Comparison of ENCODE assay signal across 1 cellular context in genomic region chr6:11218827-11219826, GRCh38.
TF ChIP-seq lines count a peak whose summit lies in the region.

No MANE protein-coding gene starts in this region.

TF ChIP-seq in IMR-90, 13 proteins besides CTCF, POLR2A, EP300 and RAD21:
- no peak for TF ChIP-seq SMC3 (IDR thresholded peaks at IDR 0.05; ENCODE audit: low read depth, low read length)
- TF ChIP-seq MAFK (IDR thresholded peaks at IDR 0.05; ENCODE audit: low read depth, low read length): no peak
- no peak for TF ChIP-seq BHLHE40 (IDR thresholded peaks at IDR 0.05; ENCODE audit: low read depth, low read length)
- no peak for TF ChIP-seq MAZ (IDR thresholded peaks at IDR 0.05; ENCODE audit: borderline replicate concordance, low read depth, low read length)
- TF ChIP-seq NFE2L2 (IDR thresholded peaks at IDR 0.05; ENCODE audit: low read depth, low read length): no peak
- no peak for TF ChIP-seq RCOR1 (IDR thresholded peaks at IDR 0.05; ENCODE audit: insufficient replicate concordance, low read length)
- TF ChIP-seq MXI1 (IDR thresholded peaks at IDR 0.05; ENCODE audit: borderline replicate concordance, low read depth, low read length): no peak
- TF ChIP-seq USF2 (IDR thresholded peaks at IDR 0.05; ENCODE audit: low read depth, low read length): no peak
- no peak for TF ChIP-seq CHD1 (IDR thresholded peaks at IDR 0.05; ENCODE audit: low read depth, low read length)
- no peak for TF ChIP-seq RFX5 (IDR thresholded peaks at IDR 0.05; ENCODE audit: low read depth, low read length)
- TF ChIP-seq ELK1 (IDR thresholded peaks at IDR 0.05; ENCODE audit: borderline replicate concordance, low read depth, low read length): no peak
- TF ChIP-seq CEBPB (IDR thresholded peaks at IDR 0.05; ENCODE audit: low read depth, low read length): no peak
- no peak for TF ChIP-seq FOS (IDR thresholded peaks at IDR 0.05; ENCODE audit: low read depth, low read length)
